16 cellular contexts compared by ENCODE assay signal in the genomic region with DNA sequence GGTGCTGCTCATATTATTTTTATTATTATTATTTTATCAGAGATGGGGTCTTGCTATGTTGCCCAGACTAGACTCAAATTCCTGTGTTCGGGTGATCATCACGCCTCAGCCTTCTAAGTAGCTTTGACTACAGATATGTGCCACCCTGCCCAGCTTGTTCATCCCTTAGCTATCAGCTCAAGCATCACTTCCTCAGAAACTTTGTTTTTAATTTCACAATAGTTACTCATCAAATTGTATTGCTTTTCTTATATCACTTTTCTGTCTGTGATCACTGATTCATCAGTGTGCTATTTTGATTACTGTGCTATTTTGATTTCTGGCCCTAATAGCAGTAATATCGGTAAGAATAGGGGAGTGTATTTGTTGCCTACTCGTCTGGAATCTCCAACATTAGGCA.
"Had no signal": no experiment of that assay in that cellular context is flagged by ENCODE, and none has a peak within 500 bp of the region (broad histone marks: within the 10 kb centered on the region; RNA-seq: fewer than 3 reads in every experiment).

No MANE protein-coding gene starts in this region.

- H3K27ac ChIP-seq: heart left ventricle, left ventricle myocardium inferior, upper lobe of right lung had no signal

- H3K4me3 Mint-ChIP-seq: activated CD8-positive, alpha-beta T cell treated with anti-CD3 and anti-CD28 coated beads, Interleukin-2, amount 10 ng/mL, durations not matched to agents 7 days and 5 days; central memory CD8-positive, alpha-beta T cell; endodermal cell; nephron progenitor cell; stimulated activated naive CD8-positive, alpha-beta T cell treated with anti-CD3 and anti-CD28 coated beads, Interleukin-15, Interleukin-2, amounts not matched to agents 100 ng/mL and 50 ng/mL, for 24 hours had no signal

- H3K9me3 ChIP-seq: upper lobe of right lung had no signal

- H3K4me1 ChIP-seq: heart left ventricle, left ventricle myocardium inferior, upper lobe of right lung had no signal

- ATAC-seq: activated CD8-positive, alpha-beta T cell treated with anti-CD3 and anti-CD28 coated beads, Interleukin-2, amount 10 ng/mL, durations not matched to agents 7 days and 5 days; heart left ventricle; upper lobe of right lung had no signal

- H3K4me3 ChIP-seq: heart left ventricle, left ventricle myocardium inferior, upper lobe of right lung had no signal

- H3K36me3 ChIP-seq: heart left ventricle, left ventricle myocardium inferior, upper lobe of right lung had no signal

- H3K4me1 Mint-ChIP-seq: central memory CD8-positive, alpha-beta T cell; nephron progenitor cell had no signal

- H3K27me3 Mint-ChIP-seq: central memory CD8-positive, alpha-beta T cell; stimulated activated naive CD8-positive, alpha-beta T cell treated with anti-CD3 and anti-CD28 coated beads, Interleukin-15, Interleukin-2, amounts not matched to agents 100 ng/mL and 50 ng/mL, for 24 hours had no signal

- H3K27me3 ChIP-seq: heart left ventricle, upper lobe of right lung had no signal

- DNase-seq: activated CD4-positive, alpha-beta T cell treated with anti-CD3 and anti-CD28 coated beads for 48 hours; activated CD8-positive, alpha-beta T cell treated with anti-CD3 and anti-CD28 coated beads, Interleukin-2, amount 10 ng/mL, durations not matched to agents 7 days and 5 days; activated naive CD4-positive, alpha-beta T cell treated with Interleukin-2 at 50 U/mL for 16 hours; dermis blood vessel endothelial cell; endodermal cell; foreskin melanocyte; heart left ventricle; islet precursor cell; left ventricle myocardium inferior; mesendoderm; nephron progenitor cell; stimulated activated CD4-positive, alpha-beta T cell treated with anti-CD3 and anti-CD28 coated beads, Interleukin-4, amount 100 ng/mL, for 1 hour; T-helper 1 cell; upper lobe of right lung had no signal
